1 cellular context compared by ENCODE assay signal in genomic region chr20:59940956-59941294, GRCh38.
TF ChIP-seq lines count a peak whose summit lies in the region.

No MANE protein-coding gene starts in this region.

TF ChIP-seq in endothelial cell of umbilical vein, 7 proteins besides CTCF, POLR2A, EP300 and RAD21 (continued from another document):
- TF ChIP-seq JUN (IDR thresholded peaks at IDR 0.05; ENCODE audit: borderline replicate concordance, insufficient read depth, insufficient read length, low read depth) (no peak), MYC (IDR thresholded peaks at IDR 0.05; ENCODE audit: low read depth, low read length) (no peak), FOS (IDR thresholded peaks at IDR 0.05; ENCODE audit: borderline replicate concordance, insufficient read depth, low read length) (no peak), POLR2AphosphoS5 (IDR thresholded peaks at IDR 0.05; ENCODE audit: insufficient read depth, low read depth, low read length) (no peak)
TF ChIP-seq in endothelial cell of umbilical vein: peak in this region for 0.
